In the genomic region with DNA sequence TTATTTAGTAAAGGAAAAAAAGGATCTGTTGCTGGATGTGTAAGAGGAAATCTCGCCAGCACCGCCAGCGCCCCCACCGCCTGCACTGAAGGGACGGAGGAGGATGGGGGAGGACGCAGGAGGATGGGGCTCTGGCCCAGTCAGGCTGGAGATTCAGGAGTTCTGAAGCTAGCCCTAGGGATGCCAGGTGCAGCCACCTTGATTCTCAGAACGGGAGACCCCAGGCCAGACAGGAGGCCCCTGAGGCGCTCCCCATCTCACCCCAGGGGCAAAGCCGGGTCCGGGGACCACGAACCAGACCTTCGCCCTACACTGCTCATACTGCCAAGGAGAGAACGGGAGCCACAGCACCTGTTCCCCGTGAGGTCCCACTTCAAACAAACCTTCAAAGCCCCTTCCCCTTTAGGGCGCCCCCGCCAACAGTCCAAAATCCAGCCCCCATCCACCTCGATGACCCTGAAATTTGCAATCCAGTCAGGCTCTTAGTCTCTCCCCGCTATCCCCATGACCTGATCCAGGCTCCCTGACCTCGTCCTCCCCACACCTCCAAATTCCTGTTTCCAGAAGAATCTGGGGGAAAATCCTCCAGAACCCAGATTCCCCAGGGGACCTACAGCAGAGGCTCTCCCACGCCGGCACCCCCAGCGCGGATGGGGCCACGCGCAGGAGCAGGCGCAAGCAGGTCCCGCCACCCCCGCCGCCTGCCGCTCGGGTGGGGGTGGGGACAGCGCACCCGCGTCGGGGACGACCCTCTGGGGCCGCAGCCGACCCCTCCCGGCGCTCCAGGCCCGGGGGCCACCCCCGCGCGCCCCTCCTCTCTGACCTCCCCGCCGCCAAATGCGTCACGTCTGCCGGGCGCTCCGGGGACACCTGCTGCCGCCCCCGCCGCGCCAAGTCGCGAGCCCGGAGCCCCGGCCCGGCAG, we compare ENCODE assay signal across 1 cellular context.
TF ChIP-seq lines count a peak whose summit lies in the region.

No MANE protein-coding gene starts in this region.

TF ChIP-seq in liver, 16 proteins besides CTCF, POLR2A, EP300 and RAD21 (continued from another document):
- TF ChIP-seq, protein P1, sequence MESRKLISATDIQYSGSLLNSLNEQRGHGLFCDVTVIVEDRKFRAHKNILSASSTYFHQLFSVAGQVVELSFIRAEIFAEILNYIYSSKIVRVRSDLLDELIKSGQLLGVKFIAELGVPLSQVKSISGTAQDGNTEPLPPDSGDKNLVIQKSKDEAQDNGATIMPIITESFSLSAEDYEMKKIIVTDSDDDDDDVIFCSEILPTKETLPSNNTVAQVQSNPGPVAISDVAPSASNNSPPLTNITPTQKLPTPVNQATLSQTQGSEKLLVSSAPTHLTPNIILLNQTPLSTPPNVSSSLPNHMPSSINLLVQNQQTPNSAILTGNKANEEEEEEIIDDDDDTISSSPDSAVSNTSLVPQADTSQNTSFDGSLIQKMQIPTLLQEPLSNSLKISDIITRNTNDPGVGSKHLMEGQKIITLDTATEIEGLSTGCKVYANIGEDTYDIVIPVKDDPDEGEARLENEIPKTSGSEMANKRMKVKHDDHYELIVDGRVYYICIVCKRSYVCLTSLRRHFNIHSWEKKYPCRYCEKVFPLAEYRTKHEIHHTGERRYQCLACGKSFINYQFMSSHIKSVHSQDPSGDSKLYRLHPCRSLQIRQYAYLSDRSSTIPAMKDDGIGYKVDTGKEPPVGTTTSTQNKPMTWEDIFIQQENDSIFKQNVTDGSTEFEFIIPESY (IDR thresholded peaks at IDR 0.05), result no peak
- TF ChIP-seq ATF3 (IDR thresholded peaks at IDR 0.05) (no peak), FOXA1 (IDR thresholded peaks at IDR 0.05) (no peak), GABPA (IDR thresholded peaks at IDR 0.05 in 1 of 2, conservative IDR thresholded peaks at IDR 0.05 in 1 of 2) (no peak), NR2F2 (IDR thresholded peaks at IDR 0.05) (no peak), REST (IDR thresholded peaks at IDR 0.05) (no peak), HNF4G (IDR thresholded peaks at IDR 0.05) (no peak), FOXA2 (IDR thresholded peaks at IDR 0.05) (no peak)
